27 cellular contexts compared by ENCODE assay signal in genomic region chr3:12892840-12893189, GRCh38.
"Had no signal": no experiment of that assay in that cellular context is flagged by ENCODE, and none has a peak within 500 bp of the region (broad histone marks: within the 10 kb centered on the region; RNA-seq: fewer than 3 reads in every experiment).

No MANE protein-coding gene starts in this region.

- H3K27ac Mint-ChIP-seq: activated B cell treated with CpG ODN at 0.5 μM for 24 hours; activated CD8-positive, alpha-beta T cell treated with anti-CD3 and anti-CD28 coated beads for 36 hours; activated T-helper 17 cell treated with anti-CD3 and anti-CD28 coated beads, Interleukin-2, amount 50 U/mL, for 72 hours; dendritic cell treated with granulocyte-macrophage colony-stimulating factor and Interleukin-4, amounts not matched to agents 40 ng/mL and 50 ng/mL, for 4 days; effector memory CD8-positive, alpha-beta T cell; T-cell; T-helper 1 cell treated with Interleukin-12 subunit alpha and Interleukin-12 subunit beta and Interleukin-4 antibody, amounts not matched to agents 30 μg/mL and 1 μg/mL, for 36 hours had no signal

- DNase-seq: activated B cell treated with CpG ODN at 0.5 μM for 24 hours; activated CD4-positive, alpha-beta T cell treated with anti-CD3 and anti-CD28 coated beads for 48 hours; activated CD4-positive, alpha-beta T cell treated with anti-CD3 and anti-CD28 coated beads, Interleukin-2, amount 50 U/mL, for 1 hour; activated CD4-positive, alpha-beta T cell treated with anti-CD3 and anti-CD28 coated beads, Interleukin-2, amount 50 U/mL, for 48 hours; activated CD8-positive, alpha-beta memory T cell treated with anti-CD3 and anti-CD28 coated beads for 24 hours; activated CD8-positive, alpha-beta T cell treated with anti-CD3 and anti-CD28 coated beads for 36 hours; activated effector memory CD4-positive, alpha-beta T cell treated with Interleukin-2 at 50 U/mL for 16 hours; activated gamma-delta T cell treated with Interleukin-2 at 50 U/mL for 16 hours; activated naive CD4-positive, alpha-beta T cell treated with Interleukin-2 at 50 U/mL for 16 hours; activated naive CD8-positive, alpha-beta T cell treated with anti-CD3 and anti-CD28 coated beads, Interleukin-2, amount 10 ng/mL, durations not matched to agents 7 days and 5 days; activated T-cell treated with anti-CD3 and anti-CD28 coated beads, Interleukin-2, amount 50 U/mL, for 4 hours; brain microvascular endothelial cell; dorsolateral prefrontal cortex; effector memory CD8-positive, alpha-beta T cell; erythroblast; gastrocnemius medialis; SW 1271; T-cell; T1000; WERI-Rb-1 had no signal

- ATAC-seq: activated CD4-positive, CD25-positive, alpha-beta regulatory T cell treated with anti-CD3 and anti-CD28 coated beads, Interleukin-2, amount 50 U/mL, for 24 hours; activated T-helper 17 cell treated with anti-CD3 and anti-CD28 coated beads, Interleukin-2, amount 50 U/mL, for 72 hours; gastrocnemius medialis had no signal

- H3K9me3 Mint-ChIP-seq: activated B cell treated with CpG ODN at 0.5 μM for 24 hours; activated CD8-positive, alpha-beta T cell treated with anti-CD3 and anti-CD28 coated beads for 36 hours; activated naive CD4-positive, alpha-beta T cell treated with anti-CD3 and anti-CD28 coated beads, Interleukin-2, amount 50 U/mL, for 72 hours; activated naive CD8-positive, alpha-beta T cell treated with anti-CD3 and anti-CD28 coated beads, Interleukin-2, amount 10 ng/mL, durations not matched to agents 7 days and 5 days; activated T-cell treated with anti-CD3 and anti-CD28 coated beads, Interleukin-2, amount 50 U/mL, for 4 hours; activated T-helper 17 cell treated with anti-CD3 and anti-CD28 coated beads, Interleukin-2, amount 50 U/mL, for 72 hours; central memory CD8-positive, alpha-beta T cell; dendritic cell treated with granulocyte-macrophage colony-stimulating factor and Interleukin-4, amounts not matched to agents 40 ng/mL and 50 ng/mL, for 4 days; effector memory CD8-positive, alpha-beta T cell; T-cell; T-helper 1 cell treated with Interleukin-12 subunit alpha and Interleukin-12 subunit beta and Interleukin-4 antibody, amounts not matched to agents 30 μg/mL and 1 μg/mL, for 36 hours; T-helper 2 cell treated with Interferon-gamma antibody and Interleukin-4, amounts not matched to agents 5 μg/mL and 100 μg/mL, for 36 hours had no signal

- H3K4me3 Mint-ChIP-seq: activated B cell treated with CpG ODN at 0.5 μM for 24 hours; activated CD8-positive, alpha-beta T cell treated with anti-CD3 and anti-CD28 coated beads for 36 hours; activated naive CD8-positive, alpha-beta T cell treated with anti-CD3 and anti-CD28 coated beads, Interleukin-2, amount 10 ng/mL, durations not matched to agents 7 days and 5 days; activated T-cell treated with anti-CD3 and anti-CD28 coated beads, Interleukin-2, amount 50 U/mL, for 4 hours; dendritic cell treated with granulocyte-macrophage colony-stimulating factor and Interleukin-4, amounts not matched to agents 40 ng/mL and 50 ng/mL, for 4 days; T-helper 1 cell treated with Interleukin-12 subunit alpha and Interleukin-12 subunit beta and Interleukin-4 antibody, amounts not matched to agents 30 μg/mL and 1 μg/mL, for 36 hours; T-helper 2 cell treated with Interferon-gamma antibody and Interleukin-4, amounts not matched to agents 5 μg/mL and 100 μg/mL, for 36 hours had no signal

- H3K36me3 Mint-ChIP-seq: activated naive CD4-positive, alpha-beta T cell treated with anti-CD3 and anti-CD28 coated beads, Interleukin-2, amount 50 U/mL, for 72 hours; activated naive CD8-positive, alpha-beta T cell treated with anti-CD3 and anti-CD28 coated beads, Interleukin-2, amount 10 ng/mL, durations not matched to agents 7 days and 5 days; T-cell had no signal
